In genomic region chr3:128068156-128068620, GRCh38 we compare ENCODE assay signal across 8 cellular contexts. TPM values are rescaled to one million over a fixed set of nuclear protein-coding genes. Genes with fewer than 3 reads are reported as not detected.
DNase-seq lines count a peak whose midpoint lies in the region; ATAC-seq and TF ChIP-seq lines count a peak whose summit lies in the region.

No MANE protein-coding gene starts in this region.

- no peaks in the 10 kb centered on the region for H3K9me3 Mint-ChIP-seq in GM23338
- H3K9me3 Mint-ChIP-seq in nephron progenitor cell, result no peaks in the 10 kb centered on the region

- peaks cover 18% of the 10 kb centered on the region for H4K20me1 ChIP-seq in GM23338 (replicated peaks; ENCODE audit: insufficient read depth)

- H3K27ac ChIP-seq in GM23338 (ENCODE audit: low read depth), result no peak overlapping the region
- peak overlapping the region; percentile 36 for H3K27ac ChIP-seq in RWPE1

- POLR2A ChIA-PET in RWPE1 (lab: Yijun Ruan, JAX; ENCODE audit: low non-redundant PET), result no interaction called here

- no peaks in the 10 kb centered on the region for H3K9me2 ChIP-seq in GM23338 (ENCODE audit: insufficient read depth)

- no peaks in the 10 kb centered on the region for H3K27me3 ChIP-seq in GM23338 (ENCODE audit: insufficient read depth)

- 0 out of 2 replicates have a peak, but pooled peaks cover 6% of the 10 kb centered on the region for H3F3A ChIP-seq in GM23338 (replicated peaks; ENCODE audit: low read depth)

- H3K36me3 Mint-ChIP-seq in GM23338 (ENCODE audit: low read depth) (peaks cover 79% of the 10 kb centered on the region), nephron progenitor cell (ENCODE audit: low read depth) (peaks cover 67% of the 10 kb centered on the region)

- no peak overlapping the region for H3K4me2 ChIP-seq in GM23338

- H3K4me1 ChIP-seq in GM23338 (ENCODE audit: insufficient read depth), result no peaks in the 10 kb centered on the region

- H3K4me3 ChIP-seq in GM23338, result no peak overlapping the region

- peaks cover 74% of the 10 kb centered on the region for H3K36me3 ChIP-seq in GM23338 (ENCODE audit: insufficient read depth)

- peak overlapping the region; percentile 90 for H3K27ac Mint-ChIP-seq in GM23338
- no peak overlapping the region for H3K27ac Mint-ChIP-seq in nephron progenitor cell

- ATAC-seq in GM23338 (peak; percentile 78), GM21825 (IDR thresholded peaks at IDR 0.05; ENCODE audit: unreplicated experiment) (no peak), GM18498 (IDR thresholded peaks at IDR 0.05; ENCODE audit: unreplicated experiment) (no peak), GM21447 (IDR thresholded peaks at IDR 0.05; ENCODE audit: unreplicated experiment) (no peak)

- H3K79me2 ChIP-seq in GM23338 (replicated peaks; ENCODE audit: insufficient read depth), result no peaks in the 10 kb centered on the region

- TF ChIP-seq CTCF in GM23338 (conservative IDR thresholded peaks at IDR 0.05; ENCODE audit: low read depth in 2 of 2) (peak; percentile 76 to 77), RWPE1 (conservative IDR thresholded peaks at IDR 0.05; ENCODE audit: low read depth) (peak; percentile 69), nephron progenitor cell (IDR thresholded peaks at IDR 0.05) (peak; percentile 62)

- H3K4me1 Mint-ChIP-seq in GM23338, result no peaks in the 10 kb centered on the region
- H3K4me1 Mint-ChIP-seq in nephron progenitor cell, result no peaks in the 10 kb centered on the region

- CTCF ChIA-PET in RWPE1 (lab: Yijun Ruan, JAX), result interaction anchor here (0.6 to 1.2 kb wide), 4 partner anchors 10 to 396 kb away, joined by 3 to 4 read pairs (median 3); no protein-coding TSS in a partner anchor

- DNase-seq in COLO829 (ENCODE audit: low spot score) (peak; percentile 74), GM23338 (ENCODE audit: low spot score) (peak; percentile 79), RWPE1 (ENCODE audit: low spot score) (peak; percentile 43), ecto neural progenitor cell (ENCODE audit: low spot score) (peak; percentile 50), nephron progenitor cell (peak; percentile 40)

- H3K27me3 Mint-ChIP-seq in GM23338 (ENCODE audit: insufficient read depth, low read depth, poor library complexity) (peaks cover 7% of the 10 kb centered on the region), nephron progenitor cell (ENCODE audit: low read depth, poor library complexity) (peaks cover 2% of the 10 kb centered on the region)

- H3K4me3 Mint-ChIP-seq in GM23338 (no peak overlapping the region), nephron progenitor cell (no peak overlapping the region)

- no peak overlapping the region for H2AFZ ChIP-seq in GM23338

TF ChIP-seq in GM23338, 12 proteins besides CTCF, POLR2A, EP300 and RAD21 (continues in another document):
- TF ChIP-seq EZH2phosphoT487 (IDR thresholded peaks at IDR 0.05; ENCODE audit: unreplicated experiment) (no peak), REST (IDR thresholded peaks at IDR 0.05; ENCODE audit: unreplicated experiment) (no peak), ETS1 (IDR thresholded peaks at IDR 0.05) (no peak), ZNF114 (CRISPR knock-in tag; IDR thresholded peaks at IDR 0.05) (no peak), CREB1 (CRISPR knock-in tag; IDR thresholded peaks at IDR 0.05; ENCODE audit: low read depth) (no peak), ZNF331 (CRISPR knock-in tag; IDR thresholded peaks at IDR 0.05; ENCODE audit: low read depth) (no peak), STAT1 (IDR thresholded peaks at IDR 0.05; ENCODE audit: unreplicated experiment) (no peak), NANOG (IDR thresholded peaks at IDR 0.05; ENCODE audit: borderline replicate concordance) (no peak), EZH2 (IDR thresholded peaks at IDR 0.05; ENCODE audit: low read depth, unreplicated experiment) (no peak), POLR2AphosphoS5 (IDR thresholded peaks at IDR 0.05; ENCODE audit: low read depth) (no peak)

RNA-seq across cellular contexts. Expression of gene SEC61A1, which starts 16.0 kb away (rescaled TPM):
- total RNA-seq in GM23338 (2014; rRNA removed; shearing (Covaris generic)), result 170 and 184 TPM in 2 replicates
- polyA plus RNA-seq in GM23338 (2016; fragmentation: Nextera tagmentation; extraction: Ambion mirVana), result 44.8 and 47.3 TPM in 2 replicates

RNA-seq across cellular contexts. Expression of gene RUVBL1, which starts 55.4 kb away (rescaled TPM):
- 133 and 134 TPM in 2 replicates for total RNA-seq in GM23338 (2014; rRNA removed; shearing (Covaris generic))
- 136 and 137 TPM in 2 replicates for polyA plus RNA-seq in GM23338 (2016; fragmentation: Nextera tagmentation; extraction: Ambion mirVana)
